ENCODE assay signal across 8 cellular contexts in the genomic region with DNA sequence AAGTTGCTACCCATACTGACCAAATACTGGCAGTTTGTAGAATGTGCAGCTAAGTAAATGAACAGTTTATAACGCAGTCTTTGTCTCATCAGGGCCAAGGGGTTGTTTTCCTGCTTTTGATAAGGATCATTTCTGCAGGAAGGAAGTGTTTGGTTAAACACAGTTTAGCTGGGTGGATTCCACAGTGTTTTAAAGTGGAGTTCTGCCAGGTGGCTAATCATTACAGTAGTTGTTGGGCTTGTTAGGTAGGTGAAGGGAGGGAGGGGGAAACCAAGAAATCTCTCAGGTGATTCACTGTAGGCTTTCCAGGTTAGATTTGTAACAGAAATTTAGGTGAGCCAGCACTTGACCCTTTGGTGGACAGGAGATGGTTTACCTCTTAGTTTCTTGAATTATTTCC. TPM values are rescaled to one million over a fixed set of nuclear protein-coding genes. Genes with fewer than 3 reads are reported as not detected.
DNase-seq lines count a peak whose midpoint lies in the region; ATAC-seq, FAIRE-seq and TF ChIP-seq lines count a peak whose summit lies in the region.

No MANE protein-coding gene starts in this region.

- no peak overlapping the region for H3K4me3 Mint-ChIP-seq in mesothelial cell of epicardium

- no peaks in the 10 kb centered on the region for H3K36me3 ChIP-seq in GM12878 (ENCODE audit: control insufficient read depth in 2 of 2, insufficient read depth in 2 of 2, low read length in 1 of 2)

- H3K4me2 ChIP-seq in GM12878 (ENCODE audit: control insufficient read depth, insufficient read depth) = no peak overlapping the region

- no peak for TF ChIP-seq RAD21 in GM12878 (IDR thresholded peaks at IDR 0.05; ENCODE audit: insufficient read depth, low read depth, low read length)

- no peak overlapping the region; the same call in 1 of the 2 replicates for H3K27ac ChIP-seq in GM12878 (ENCODE audit: control insufficient read depth, insufficient read depth)

- H3K4me3 ChIP-seq in GM12878 = no peak overlapping the region

- H3K4me1 Mint-ChIP-seq in mesothelial cell of epicardium = peaks cover 44% of the 10 kb centered on the region

- no peaks in the 10 kb centered on the region for H4K20me1 ChIP-seq in GM12878 (ENCODE audit: control insufficient read depth, insufficient read depth)

- no peaks in the 10 kb centered on the region for H3K27me3 Mint-ChIP-seq in mesothelial cell of epicardium (ENCODE audit: low read depth)

- CTCF ChIA-PET in GM12878 (lab: Yijun Ruan, JAX) = interaction anchor here (1.0 to 3.4 kb wide), 10 partner anchors 9 to 44 kb away, joined by 3 to 10 read pairs (median 5); no protein-coding TSS in a partner anchor

- peaks cover 16% of the 10 kb centered on the region for H3K36me3 Mint-ChIP-seq in mesothelial cell of epicardium

- no peak overlapping the region for H2AFZ ChIP-seq in GM12878 (ENCODE audit: control insufficient read depth, low read depth, low read length)

- ATAC-seq in HG02678 (IDR thresholded peaks at IDR 0.05; ENCODE audit: unreplicated experiment) (peak; percentile 36), GM12878 (peak; percentile 18; the same call in 1 of the 3 replicates), HG03196 (IDR thresholded peaks at IDR 0.05; ENCODE audit: unreplicated experiment) (no peak), HG03520 (IDR thresholded peaks at IDR 0.05; ENCODE audit: unreplicated experiment) (no peak)

- no peak overlapping the region for H3K9ac ChIP-seq in GM12878 (ENCODE audit: control insufficient read depth, insufficient read depth, low read length)

- peaks cover 20% of the 10 kb centered on the region for H3K4me1 ChIP-seq in GM12878 (ENCODE audit: control insufficient read depth, insufficient read depth, low read length)

- 0% methylated on average over 1 of the region's 1 CpG for WGBS in GM12878 (ENCODE audit: insufficient coverage, insufficient replicate concordance, low lambda C conversion rate, missing lambda C conversion rate)

- no peak for TF ChIP-seq CTCF in GM12878 (IDR thresholded peaks at IDR 0.05 in 2 of 3, conservative IDR thresholded peaks at IDR 0.05 in 1 of 3; ENCODE audit: control insufficient read depth in 2 of 3, extremely low read depth in 1 of 3, insufficient read depth in 1 of 3, low read depth in 3 of 3, low read length in 3 of 3)
- no peak for TF ChIP-seq CTCF in mesothelial cell of epicardium (IDR thresholded peaks at IDR 0.05; ENCODE audit: unreplicated experiment)

- H3K27ac Mint-ChIP-seq in mesothelial cell of epicardium = peak overlapping the region; percentile 94

- intact Hi-C loops in GM12878 (cut with micrococcal nuclease; ENCODE audit: unreplicated experiment) (no loop called here), posterior vena cava (cut with DNase I) (loop anchor here in 1 of 2 donors (10.0 kb wide), 1 partner anchor 52 kb away; no protein-coding TSS in a partner anchor)

- POLR2A ChIA-PET in GM12878 (lab: Charles Lee) = interaction anchor here (0.6 to 7.7 kb wide), 5 partner anchors 15 to 89 kb away, joined by 3 to 52 read pairs (median 4); no protein-coding TSS in a partner anchor

- H3K79me2 ChIP-seq in GM12878 (ENCODE audit: control insufficient read depth, insufficient read depth, low read length) = no peaks in the 10 kb centered on the region; the same call in 1 of the 2 replicates

- BruUV-seq in GM12878 (replicated peaks; lab: Mats Ljungman, UMichigan) = no TSS peak

- H3K9me3 ChIP-seq in GM12878 (replicated peaks; ENCODE audit: control insufficient read depth, insufficient read depth, low read length) = no peaks in the 10 kb centered on the region

- in situ Hi-C loops in GM12878 (cut with MboI) = no loop called here

- TF ChIP-seq POLR2A in GM12878 (IDR thresholded peaks at IDR 0.05; ENCODE audit: low read depth, low read length) = no peak

- no peaks in the 10 kb centered on the region for H3K9me3 Mint-ChIP-seq in mesothelial cell of epicardium

- RAD21 ChIA-PET in GM12878 (lab: Charles Lee; ENCODE audit: unreplicated experiment) = interaction anchor here (0.6 to 3.4 kb wide), 11 partner anchors 9 to 170 kb away, joined by 3 to 34 read pairs (median 4); no protein-coding TSS in a partner anchor

- DNase-seq in GF-D8 (lab: John Stamatoyannopoulos, UW) (peak; percentile 14), GM12878 (ENCODE audit: low read depth, low spot score) (no peak), mesothelial cell of epicardium (ENCODE audit: low spot score in 2 of 2, unreplicated experiment in 2 of 2) (no peak), posterior vena cava (ENCODE audit: low spot score) (no peak), glomerular visceral epithelial cell (ENCODE audit: extremely low spot score) (no peak)

- no peak for FAIRE-seq in GM12878 (lab: Jason Lieb, UNC)

- SMC1A ChIA-PET in GM12878 (lab: Charles Lee; ENCODE audit: uncharacterized antibody, unreplicated experiment) = interaction anchor here (1.0 to 11.5 kb wide), 16 partner anchors 9 to 100 kb away, joined by 3 to 101 read pairs (median 6); no protein-coding TSS in a partner anchor

- H3K27me3 ChIP-seq in GM12878 (replicated peaks in 1 of 2; ENCODE audit: control insufficient read depth in 2 of 2, insufficient read depth in 2 of 2, low read length in 1 of 2) = no peaks in the 10 kb centered on the region

- no peak for TF ChIP-seq EP300 in GM12878 (IDR thresholded peaks at IDR 0.05; ENCODE audit: borderline replicate concordance in 1 of 2, control insufficient read depth in 1 of 2, low read depth in 2 of 2, low read length in 2 of 2)

TF ChIP-seq in GM12878, 131 proteins besides CTCF, POLR2A, EP300 and RAD21 (continues in another document):
- no peak for TF ChIP-seq JUNB (IDR thresholded peaks at IDR 0.05)
- no peak for TF ChIP-seq GABPA (IDR thresholded peaks at IDR 0.05; ENCODE audit: low read depth)
- no peak for TF ChIP-seq GATAD2B (conservative IDR thresholded peaks at IDR 0.05; ENCODE audit: low read depth)
- TF ChIP-seq ZNF24 (IDR thresholded peaks at IDR 0.05) = no peak
- TF ChIP-seq NFIC (IDR thresholded peaks at IDR 0.05; ENCODE audit: low read depth, low read length) = no peak
- no peak for TF ChIP-seq SMAD1 (IDR thresholded peaks at IDR 0.05; ENCODE audit: low read depth, partially characterized antibody)
- TF ChIP-seq MXI1 (IDR thresholded peaks at IDR 0.05; ENCODE audit: low read depth, low read length) = no peak
- TF ChIP-seq PML (IDR thresholded peaks at IDR 0.05; ENCODE audit: low read length) = no peak
- TF ChIP-seq BHLHE40 (IDR thresholded peaks at IDR 0.05; ENCODE audit: borderline replicate concordance in 1 of 2, low read depth in 2 of 2, low read length in 1 of 2) = no peak
- TF ChIP-seq SRF (IDR thresholded peaks at IDR 0.05; ENCODE audit: low read depth in 2 of 2, low read length in 2 of 2) = no peak
- TF ChIP-seq, protein P1, sequence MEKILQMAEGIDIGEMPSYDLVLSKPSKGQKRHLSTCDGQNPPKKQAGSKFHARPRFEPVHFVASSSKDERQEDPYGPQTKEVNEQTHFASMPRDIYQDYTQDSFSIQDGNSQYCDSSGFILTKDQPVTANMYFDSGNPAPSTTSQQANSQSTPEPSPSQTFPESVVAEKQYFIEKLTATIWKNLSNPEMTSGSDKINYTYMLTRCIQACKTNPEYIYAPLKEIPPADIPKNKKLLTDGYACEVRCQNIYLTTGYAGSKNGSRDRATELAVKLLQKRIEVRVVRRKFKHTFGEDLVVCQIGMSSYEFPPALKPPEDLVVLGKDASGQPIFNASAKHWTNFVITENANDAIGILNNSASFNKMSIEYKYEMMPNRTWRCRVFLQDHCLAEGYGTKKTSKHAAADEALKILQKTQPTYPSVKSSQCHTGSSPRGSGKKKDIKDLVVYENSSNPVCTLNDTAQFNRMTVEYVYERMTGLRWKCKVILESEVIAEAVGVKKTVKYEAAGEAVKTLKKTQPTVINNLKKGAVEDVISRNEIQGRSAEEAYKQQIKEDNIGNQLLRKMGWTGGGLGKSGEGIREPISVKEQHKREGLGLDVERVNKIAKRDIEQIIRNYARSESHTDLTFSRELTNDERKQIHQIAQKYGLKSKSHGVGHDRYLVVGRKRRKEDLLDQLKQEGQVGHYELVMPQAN (conservative IDR thresholded peaks at IDR 0.05) = no peak
- TF ChIP-seq, protein P2, sequence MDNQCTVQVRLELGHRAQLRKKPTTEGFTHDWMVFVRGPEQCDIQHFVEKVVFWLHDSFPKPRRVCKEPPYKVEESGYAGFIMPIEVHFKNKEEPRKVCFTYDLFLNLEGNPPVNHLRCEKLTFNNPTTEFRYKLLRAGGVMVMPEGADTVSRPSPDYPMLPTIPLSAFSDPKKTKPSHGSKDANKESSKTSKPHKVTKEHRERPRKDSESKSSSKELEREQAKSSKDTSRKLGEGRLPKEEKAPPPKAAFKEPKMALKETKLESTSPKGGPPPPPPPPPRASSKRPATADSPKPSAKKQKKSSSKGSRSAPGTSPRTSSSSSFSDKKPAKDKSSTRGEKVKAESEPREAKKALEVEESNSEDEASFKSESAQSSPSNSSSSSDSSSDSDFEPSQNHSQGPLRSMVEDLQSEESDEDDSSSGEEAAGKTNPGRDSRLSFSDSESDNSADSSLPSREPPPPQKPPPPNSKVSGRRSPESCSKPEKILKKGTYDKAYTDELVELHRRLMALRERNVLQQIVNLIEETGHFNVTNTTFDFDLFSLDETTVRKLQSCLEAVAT (IDR thresholded peaks at IDR 0.05) = no peak

RNA-seq across cellular contexts. Expression of a gene that starts 58.1 kb away (rescaled TPM):
- total RNA-seq in GM12878 (2013; cell fraction: nucleolus; rRNA removed) = 7.1 and 7.9 TPM in 2 replicates
- total RNA-seq in GM12878 (2014; rRNA removed) (0.17 and 0.22 TPM in 2 replicates), GM12878 (2014; rRNA removed; fragmentation: Illumina TruSeq; extraction: Trizol) (0.23 and 0.27 TPM in 2 replicates), GM12878 (2021) (0.32 and 0.38 TPM in 2 replicates), mesothelial cell of epicardium (31.4 to 32.9 TPM (median 32.1 TPM) in 3 replicates), posterior vena cava (10 to 100 TPM; 37.9 to 93.0 TPM)
- 0.92 TPM for polyA plus RNA-seq in GM12878 (2011; ENCODE audit: low read depth)
- polyA plus RNA-seq in GM12878 (2011; rRNA removed) (0.32 and 0.38 TPM in 2 replicates), GM12878 (2014; fragmentation: Illumina TruSeq; extraction: Trizol) (0.11 and 0.12 TPM in 2 replicates), GM12878 (2014; fragmentation: Nextera tagmentation; extraction: Ambion mirVana) (under 1 TPM; 0.03 to 0.04 TPM), GM12878 (2014; rRNA removed) (0.06 and 0.20 TPM in 2 replicates), GM12878 (2016; fragmentation: Nextera tagmentation; extraction: Ambion mirVana) (under 1 TPM; 0.12 to 0.13 TPM)
- 0.25 TPM in 2 replicates for polyA plus RNA-seq in GM12878 (2011; cell fraction: cytosol; rRNA removed)
- polyA plus RNA-seq in GM12878 (2011; cell fraction: nucleus; rRNA removed) = 0.21 and 0.23 TPM in 2 replicates
- 1.8 and 2.2 TPM in 2 replicates for polyA plus RNA-seq in GM12878 (2012)
- 0.57 and 1.8 TPM in 2 replicates for polyA minus RNA-seq in GM12878 (2011; rRNA and poly(A)+ RNA removed)
- polyA minus RNA-seq in GM12878 (2011; cell fraction: cytosol; rRNA and poly(A)+ RNA removed) = 0.13 and 0.31 TPM in 2 replicates
- 0.36 and 0.86 TPM in 2 replicates for polyA minus RNA-seq in GM12878 (2011; cell fraction: nucleus; rRNA and poly(A)+ RNA removed)

Comparison
In these comparisons a context has a peak if more than half of its experiments do, and no peak if none do; other contexts are left out.
1. ATAC-seq: peak in HG02678 (single experiment) and GM12878 (single experiment); none in HG03196 (single experiment) and HG03520 (single experiment).